ENCODE assay signal across 1 cellular context in genomic region chr1:29260531-29260930, GRCh38.
TF ChIP-seq lines count a peak whose summit lies in the region.

No MANE protein-coding gene starts in this region.

TF ChIP-seq in IMR-90, 13 proteins besides CTCF, POLR2A, EP300 and RAD21 (continued from another document):
- TF ChIP-seq, protein P1, sequence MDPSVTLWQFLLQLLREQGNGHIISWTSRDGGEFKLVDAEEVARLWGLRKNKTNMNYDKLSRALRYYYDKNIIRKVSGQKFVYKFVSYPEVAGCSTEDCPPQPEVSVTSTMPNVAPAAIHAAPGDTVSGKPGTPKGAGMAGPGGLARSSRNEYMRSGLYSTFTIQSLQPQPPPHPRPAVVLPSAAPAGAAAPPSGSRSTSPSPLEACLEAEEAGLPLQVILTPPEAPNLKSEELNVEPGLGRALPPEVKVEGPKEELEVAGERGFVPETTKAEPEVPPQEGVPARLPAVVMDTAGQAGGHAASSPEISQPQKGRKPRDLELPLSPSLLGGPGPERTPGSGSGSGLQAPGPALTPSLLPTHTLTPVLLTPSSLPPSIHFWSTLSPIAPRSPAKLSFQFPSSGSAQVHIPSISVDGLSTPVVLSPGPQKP (IDR thresholded peaks at IDR 0.05; ENCODE audit: borderline replicate concordance, low read depth, low read length): no peak
- TF ChIP-seq FOS (IDR thresholded peaks at IDR 0.05; ENCODE audit: low read depth, low read length): no peak
- TF ChIP-seq CHD1 (IDR thresholded peaks at IDR 0.05; ENCODE audit: low read depth, low read length): no peak
- TF ChIP-seq, protein P2, sequence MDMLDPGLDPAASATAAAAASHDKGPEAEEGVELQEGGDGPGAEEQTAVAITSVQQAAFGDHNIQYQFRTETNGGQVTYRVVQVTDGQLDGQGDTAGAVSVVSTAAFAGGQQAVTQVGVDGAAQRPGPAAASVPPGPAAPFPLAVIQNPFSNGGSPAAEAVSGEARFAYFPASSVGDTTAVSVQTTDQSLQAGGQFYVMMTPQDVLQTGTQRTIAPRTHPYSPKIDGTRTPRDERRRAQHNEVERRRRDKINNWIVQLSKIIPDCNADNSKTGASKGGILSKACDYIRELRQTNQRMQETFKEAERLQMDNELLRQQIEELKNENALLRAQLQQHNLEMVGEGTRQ (IDR thresholded peaks at IDR 0.05; ENCODE audit: low read depth, low read length): no peak
- no peak for TF ChIP-seq NFE2L2 (IDR thresholded peaks at IDR 0.05; ENCODE audit: low read depth, low read length)
- no peak for TF ChIP-seq RFX5 (IDR thresholded peaks at IDR 0.05; ENCODE audit: low read depth, low read length)
- no peak for TF ChIP-seq MAFK (IDR thresholded peaks at IDR 0.05; ENCODE audit: low read depth, low read length)
- TF ChIP-seq BHLHE40 (IDR thresholded peaks at IDR 0.05; ENCODE audit: low read depth, low read length): no peak
- no peak for TF ChIP-seq RCOR1 (IDR thresholded peaks at IDR 0.05; ENCODE audit: insufficient replicate concordance, low read length)
- TF ChIP-seq MAZ (IDR thresholded peaks at IDR 0.05; ENCODE audit: borderline replicate concordance, low read depth, low read length): no peak
- no peak for TF ChIP-seq MXI1 (IDR thresholded peaks at IDR 0.05; ENCODE audit: borderline replicate concordance, low read depth, low read length)
